ENCODE assay signal across 23 cellular contexts in the genomic region with DNA sequence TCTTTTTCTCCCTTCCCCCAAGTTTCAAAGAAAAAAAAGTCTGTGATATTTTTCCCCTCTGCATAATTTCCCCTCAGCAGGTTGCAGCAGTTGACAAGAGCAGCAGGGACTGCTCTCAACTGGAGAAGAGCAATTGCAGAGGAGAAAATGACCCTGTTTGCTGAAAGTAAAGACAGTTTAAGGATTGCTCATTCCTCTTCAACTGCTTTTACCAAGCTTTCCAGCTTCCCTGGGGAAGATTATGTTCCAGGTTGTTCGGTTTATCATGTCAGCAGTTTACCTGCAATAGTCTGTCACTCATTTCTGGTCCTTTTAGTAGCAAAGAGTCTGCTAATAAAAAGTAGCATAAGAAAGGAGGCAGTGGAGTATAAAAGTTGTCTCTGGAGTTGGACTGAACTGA.
"Had no signal": no experiment of that assay in that cellular context is flagged by ENCODE, and none has a peak within 500 bp of the region (broad histone marks: within the 10 kb centered on the region; RNA-seq: fewer than 3 reads in every experiment).

No MANE protein-coding gene starts in this region.

- H3K4me1 Mint-ChIP-seq: neural progenitor cell had no signal

- H3K9me3 Mint-ChIP-seq: neural progenitor cell had no signal

- DNase-seq: effector CD8-positive, alpha-beta T cell; foreskin melanocyte; glutamatergic neuron; hippocampal formation; left cardiac atrium; left lung; lower lobe of right lung; naive thymus-derived CD8-positive, alpha-beta T cell; right lobe of liver; small intestine; stimulated activated CD4-positive, alpha-beta T cell treated with anti-CD3 and anti-CD28 coated beads, Interleukin-15, amount 100 ng/mL, for 24 hours; stimulated activated CD4-positive, alpha-beta T cell treated with anti-CD3 and anti-CD28 coated beads, Interleukin-2, amount 100 ng/mL, for 48 hours; stimulated activated naive CD4-positive, alpha-beta T cell treated with Interleukin-2 at 50 U/mL for 16 hours; stomach; thyroid gland; trophoblast cell had no signal

- ATAC-seq: left lung; lower lobe of right lung; naive thymus-derived CD8-positive, alpha-beta T cell; right lobe of liver had no signal

- H3K27ac ChIP-seq: dorsolateral prefrontal cortex, esophagus muscularis mucosa, left lung, lower lobe of right lung, neural progenitor cell, parathyroid adenoma, right lobe of liver, stomach, thyroid gland, vagina had no signal

- H3K27me3 ChIP-seq: dorsolateral prefrontal cortex, esophagus muscularis mucosa, heart right ventricle, left lung, neural progenitor cell, right lobe of liver, stomach, thyroid gland, vagina had no signal

- H3K27ac Mint-ChIP-seq: neural progenitor cell, progenitor cell of endocrine pancreas had no signal

- H3K4me3 Mint-ChIP-seq: naive thymus-derived CD8-positive, alpha-beta T cell; neural progenitor cell had no signal

- H3K4me1 ChIP-seq: esophagus muscularis mucosa, left lung, lower lobe of right lung, neural progenitor cell, parathyroid adenoma, right lobe of liver, stomach, thyroid gland, vagina had no signal
